Comparison of ENCODE assay signal across 1 cellular context in genomic region chr4:118738090-118738489, GRCh38.
TF ChIP-seq lines count a peak whose summit lies in the region.

No MANE protein-coding gene starts in this region.

TF ChIP-seq in IMR-90, 13 proteins besides CTCF, POLR2A, EP300 and RAD21 (continued from another document):
- TF ChIP-seq ELK1 (IDR thresholded peaks at IDR 0.05; ENCODE audit: borderline replicate concordance, low read depth, low read length) (no peak), USF2 (IDR thresholded peaks at IDR 0.05; ENCODE audit: low read depth, low read length) (no peak), CEBPB (IDR thresholded peaks at IDR 0.05; ENCODE audit: low read depth, low read length) (no peak)
TF ChIP-seq in IMR-90: peak in this region for 0.
